ENCODE assay signal across 13 cellular contexts in the genomic region with DNA sequence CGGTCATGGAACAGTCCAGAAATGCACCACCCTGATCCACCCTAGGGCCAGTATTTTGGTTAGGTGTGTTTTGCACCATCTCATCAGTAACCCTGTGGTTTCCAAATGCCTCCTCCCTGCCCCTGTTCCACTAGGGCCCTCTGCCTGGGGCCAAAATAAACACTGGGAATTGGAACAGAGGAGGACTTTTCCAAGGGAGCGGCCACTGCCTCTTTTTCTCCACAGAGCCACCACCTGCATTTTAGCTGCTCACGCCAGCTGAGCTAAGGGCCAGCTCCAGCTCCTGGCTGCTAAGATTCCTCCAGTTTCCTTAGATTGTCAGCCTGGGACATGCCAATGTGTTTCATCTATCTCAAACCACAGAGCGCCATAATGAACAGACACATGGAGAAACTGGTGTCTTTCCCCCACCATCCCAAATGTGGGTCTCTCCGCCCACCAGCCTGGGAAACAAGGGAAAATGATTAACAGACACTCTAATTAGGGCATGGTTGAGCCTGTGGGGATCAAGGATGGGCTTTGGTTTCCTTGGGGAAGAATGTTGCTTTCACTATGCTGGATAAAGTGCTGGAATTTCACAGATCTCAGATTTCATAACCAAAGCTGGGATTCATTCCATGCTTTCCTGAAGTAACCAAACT. TPM values are rescaled to one million over a fixed set of nuclear protein-coding genes. Genes with fewer than 3 reads are reported as not detected.
DNase-seq lines count a peak whose midpoint lies in the region; ATAC-seq, FAIRE-seq and TF ChIP-seq lines count a peak whose summit lies in the region.
"Had no signal": no experiment of that assay in that cellular context is flagged by ENCODE, and none has a peak within 500 bp of the region (broad histone marks: within the 10 kb centered on the region; RNA-seq: fewer than 3 reads in every experiment).

No MANE protein-coding gene starts in this region.

- no peak overlapping the region for H2BK5ac ChIP-seq in H1 (ENCODE audit: low read depth, low read length)

- H2BK15ac ChIP-seq in H1 (ENCODE audit: low read length): peak overlapping the region; percentile 61; the same call in 1 of the 2 replicates

- H3K4me1 ChIP-seq in H1 (replicated peaks in 1 of 4; ENCODE audit: control insufficient read depth in 3 of 4, insufficient read depth in 4 of 4, low read length in 3 of 4) (no peaks in the 10 kb centered on the region), liver (ENCODE audit: control insufficient read depth in 4 of 4, insufficient read depth in 4 of 4, low read length in 3 of 4) (peaks cover 5 to 24% (median 15%) of the 10 kb centered on the region in 4 donors), transverse colon (peaks cover 11 to 39% (median 28%) of the 10 kb centered on the region in 4 donors)
- H3K4me1 ChIP-seq: parathyroid adenoma had no signal

- no peaks in the 10 kb centered on the region for H3K79me1 ChIP-seq in H1 (ENCODE audit: low read depth, low read length)

- H3K23me2 ChIP-seq in H1 (ENCODE audit: low read depth, low read length): no peaks in the 10 kb centered on the region

- no peak for TF ChIP-seq POLR2A in H1 (IDR thresholded peaks at IDR 0.05; ENCODE audit: control extremely low read depth in 1 of 2, low read depth in 2 of 2, low read length in 2 of 2)
- no peak for TF ChIP-seq POLR2A in transverse colon (IDR thresholded peaks at IDR 0.05)

- H3K9ac ChIP-seq in H1 (replicated peaks in 1 of 4; ENCODE audit: extremely low read depth in 1 of 4, low read depth in 3 of 4, low read length in 3 of 4): no peak overlapping the region
- H3K9ac ChIP-seq in liver (ENCODE audit: low read depth in 1 of 2, low read length in 2 of 2): no peak overlapping the region
- H3K9ac ChIP-seq: parathyroid adenoma had no signal

- CTCF ChIA-PET in H1 (lab: Charles Lee; ENCODE audit: partially characterized antibody): interaction anchor here (1.1 to 3.3 kb wide), 4 partner anchors 8 to 173 kb away, joined by 3 to 17 read pairs (median 4); no protein-coding TSS in a partner anchor

- H2BK20ac ChIP-seq in H1 (ENCODE audit: low read length): no peak overlapping the region

- no peak for FAIRE-seq in H1 (lab: Jason Lieb, UNC)
- FAIRE-seq: G401.6 had no signal

- TF ChIP-seq CTCF in H1 (IDR thresholded peaks at IDR 0.05; ENCODE audit: control extremely low read depth in 1 of 3, insufficient read depth in 1 of 3, low read depth in 1 of 3, low read length in 3 of 3): no peak
- TF ChIP-seq CTCF in liver (IDR thresholded peaks at IDR 0.05; ENCODE audit: low read depth, low read length, missing input control): no peak
- no peak for TF ChIP-seq CTCF in transverse colon (IDR thresholded peaks at IDR 0.05)

- H3K27me3 ChIP-seq in H1 (replicated peaks in 1 of 4; ENCODE audit: control insufficient read depth in 3 of 4, extremely low read depth in 1 of 4, insufficient read depth in 3 of 4, low read length in 3 of 4) (no peaks in the 10 kb centered on the region), liver (ENCODE audit: control insufficient read depth in 4 of 4, insufficient read depth in 4 of 4, low read length in 3 of 4) (no peaks in the 10 kb centered on the region), transverse colon (no peaks in the 10 kb centered on the region)

- in situ Hi-C loops in transverse colon (cut with MboI; ENCODE audit: low pct_ligation_motif_present in 1 of 4, low pct_unique_long_range_greater_than_20kb in 1 of 4, low sequenced_read_pairs in 3 of 4): loop anchor here in 1 of 4 donors (25.0 kb wide), 1 partner anchor 777 kb away; a partner anchor contains a TSS

- H3K23ac ChIP-seq in H1 (ENCODE audit: insufficient read length): no peak overlapping the region

- H3K18ac ChIP-seq in H1 (ENCODE audit: extremely low read depth, low read length): no peak overlapping the region

- no peak for ATAC-seq in HG02885 (IDR thresholded peaks at IDR 0.05; ENCODE audit: poor library complexity, unreplicated experiment)
- no peak for ATAC-seq in GM21529 (IDR thresholded peaks at IDR 0.05; ENCODE audit: unreplicated experiment)

- POLR2A ChIA-PET in H1 (lab: Charles Lee; ENCODE audit: partially characterized antibody): no interaction called here

- H3K27ac ChIP-seq in H1 (ENCODE audit: low read depth, low read length) (no peak overlapping the region), liver (ENCODE audit: low read depth in 1 of 2, low read length in 2 of 2) (peak overlapping the region; percentile 14 to 69), transverse colon (peak overlapping the region; percentile 20 to 70 (median 55))
- H3K27ac ChIP-seq: parathyroid adenoma had no signal

- no peak overlapping the region for H2BK12ac ChIP-seq in H1 (ENCODE audit: low read depth, low read length)

- H2AK5ac ChIP-seq in H1 (ENCODE audit: low read depth, low read length): no peak overlapping the region

- no peaks in the 10 kb centered on the region for H3K79me2 ChIP-seq in H1 (ENCODE audit: control insufficient read depth in 1 of 2, insufficient read depth in 2 of 2, low read length in 2 of 2)
- H3K79me2 ChIP-seq: parathyroid adenoma had no signal

- TF ChIP-seq EP300 in H1 (IDR thresholded peaks at IDR 0.05; ENCODE audit: borderline replicate concordance in 1 of 2, low read depth in 2 of 2, low read length in 2 of 2): no peak
- TF ChIP-seq EP300 in transverse colon (IDR thresholded peaks at IDR 0.05; ENCODE audit: low read depth): no peak

- no peaks in the 10 kb centered on the region for H3K9me3 ChIP-seq in H1 (ENCODE audit: insufficient read depth in 2 of 2, low read depth in 1 of 2, low read length in 1 of 2)
- no peaks in the 10 kb centered on the region for H3K9me3 ChIP-seq in liver (ENCODE audit: control insufficient read depth in 4 of 4, low read length in 3 of 4)
- H3K9me3 ChIP-seq in transverse colon: no peaks in the 10 kb centered on the region

- no peak overlapping the region for H2AFZ ChIP-seq in H1 (ENCODE audit: low read length)
- H2AFZ ChIP-seq: parathyroid adenoma had no signal

- H4K8ac ChIP-seq in H1 (ENCODE audit: extremely low read depth, insufficient read depth, low read length): no peak overlapping the region

- no peak overlapping the region for H2BK120ac ChIP-seq in H1 (replicated peaks; ENCODE audit: low read depth, low read length)

- H3K36me3 ChIP-seq in H1 (ENCODE audit: control insufficient read depth in 2 of 4, insufficient read depth in 4 of 4, low read length in 3 of 4) (no peaks in the 10 kb centered on the region), liver (ENCODE audit: control insufficient read depth in 4 of 4, insufficient read depth in 3 of 4, low read depth in 1 of 4, low read length in 3 of 4) (no peaks in the 10 kb centered on the region), transverse colon (no peaks in the 10 kb centered on the region)

- no peak overlapping the region for H3K56ac ChIP-seq in H1 (replicated peaks; ENCODE audit: insufficient read length, low read depth, low read length)

- no peak overlapping the region for H3K4me2 ChIP-seq in H1 (ENCODE audit: insufficient read depth in 1 of 2, low read depth in 2 of 2, low read length in 2 of 2)

- no peak for TF ChIP-seq RAD21 in H1 (IDR thresholded peaks at IDR 0.05 in 1 of 2, conservative IDR thresholded peaks at IDR 0.05 in 1 of 2; ENCODE audit: low read depth in 2 of 2, low read length in 2 of 2)
- peak; percentile 57 to 69 for TF ChIP-seq RAD21 in liver (IDR thresholded peaks at IDR 0.05)

- WGBS in H1 (ENCODE audit: extremely low coverage in 1 of 2, insufficient coverage in 1 of 2, insufficient read length in 1 of 2, insufficient replicate concordance in 2 of 2, low coverage in 1 of 2, low lambda C conversion rate in 2 of 2, missing lambda C conversion rate in 1 of 2), 2 experiments: 86% methylated on average over 5 of the region's 5 CpGs; no CpG with 5 or more reads in 1 of the 2 experiments
- WGBS in liver: 60% methylated on average over 5 of the region's 5 CpGs
- WGBS in transverse colon (ENCODE audit: low coverage in 1 of 2), 2 donors: 57% methylated on average over 5 of the region's 5 CpGs; no CpG with 5 or more reads in 1 of the 2 donors

- no peaks in the 10 kb centered on the region for H4K20me1 ChIP-seq in H1 (replicated peaks in 1 of 2; ENCODE audit: control insufficient read depth in 1 of 2, insufficient read depth in 2 of 2, low read length in 2 of 2)

- H3K14ac ChIP-seq in H1 (ENCODE audit: insufficient read length): no peak overlapping the region

- H3K4ac ChIP-seq in H1 (replicated peaks; ENCODE audit: insufficient read length, low read depth, low read length): no peak overlapping the region

- H4K91ac ChIP-seq in H1 (replicated peaks; ENCODE audit: insufficient read length, low read length): no peak overlapping the region

- DNase-seq in DMS53 (lab: John Stamatoyannopoulos, UW) (peak; percentile 30), DMS53 treated with DMSO at 0.1 percent for 48 hours (lab: John Stamatoyannopoulos, UW; ENCODE audit: unreplicated experiment) (no peak), H1 (ENCODE audit: low read depth in 1 of 2, low spot score in 2 of 2) (no peak), transverse colon (no peak), NCI-H1092 (lab: John Stamatoyannopoulos, UW) (no peak)
- DNase-seq: 8988T, activated T-cell treated with anti-CD3 and anti-CD28 coated beads for 4 hours, NCI-H1105 treated with DMSO at 0.1 percent for 48 hours had no signal

- no peak overlapping the region for H3K4me3 ChIP-seq in H1 (ENCODE audit: extremely low read depth in 1 of 4, insufficient read depth in 2 of 4, low read depth in 3 of 4, low read length in 4 of 4)
- H3K4me3 ChIP-seq in liver (ENCODE audit: low read depth in 1 of 3, low read length in 3 of 3): no peak overlapping the region
- no peak overlapping the region for H3K4me3 ChIP-seq in transverse colon

- intact Hi-C loops in transverse colon (cut with DNase I; ENCODE audit: low total_unique reads): no loop called here

- no peak overlapping the region for H4K5ac ChIP-seq in H1 (ENCODE audit: insufficient read length, low read depth, low read length)

TF ChIP-seq in H1, 55 proteins besides CTCF, POLR2A, EP300 and RAD21 (continues in another document):
- TF ChIP-seq NANOG (IDR thresholded peaks at IDR 0.05; ENCODE audit: insufficient read depth, low read depth, low read length, poor library complexity, severe bottlenecking) (no peak), ASH2L (IDR thresholded peaks at IDR 0.05; ENCODE audit: low read length) (no peak)

RNA-seq across cellular contexts. Expression of a gene that starts 52.2 kb away (rescaled TPM):
- 20.2 and 22.2 TPM in 2 replicates for total RNA-seq in H1 (2021; fragmentation: NEBNext Ultra II Directional; extraction: Animal tissue kit (Norgen Biotek cat#: 25700))
- polyA plus RNA-seq in H1 (2011; rRNA removed) (12.3 and 17.0 TPM in 2 replicates), liver (10 to 100 TPM; 40.8 to 44.2 TPM)
- polyA plus RNA-seq in H1 (2011; cell fraction: cytosol; rRNA removed): 14.7 TPM
- 18.5 TPM for polyA plus RNA-seq in H1 (2011; cell fraction: nucleus; rRNA removed)
- 10.5 to 16.5 TPM (median 12.9 TPM) in 4 replicates for polyA plus RNA-seq in H1 (2012, experiment 1 of 2)
- 19.8 TPM for polyA plus RNA-seq in H1 (2012, experiment 2 of 2)
- polyA plus RNA-seq in H1 (2013, experiment 1 of 2): 7.8 TPM
- polyA plus RNA-seq in H1 (2013, experiment 2 of 2): 8.6 TPM
- polyA minus RNA-seq in H1 (2011; rRNA and poly(A)+ RNA removed): 16.9 and 17.8 TPM in 2 replicates
- polyA minus RNA-seq in H1 (2011; cell fraction: cytosol; rRNA and poly(A)+ RNA removed): 18.7 TPM
- 9.8 TPM for polyA minus RNA-seq in H1 (2011; cell fraction: nucleus; rRNA and poly(A)+ RNA removed)
- total RNA-seq in liver (10 to 100 TPM in 1 of 2 donors, 1 to 10 TPM in 1; 8.5 to 48.3 TPM), transverse colon (10 to 100 TPM; 14.5 to 73.3 (median 61.0) TPM)
